ENCODE assay signal across 23 cellular contexts in genomic region chr1:26578167-26578566, GRCh38. TPM values are rescaled to one million over a fixed set of nuclear protein-coding genes. Genes with fewer than 3 reads are reported as not detected.
DNase-seq lines count a peak whose midpoint lies in the region; ATAC-seq lines count a peak whose summit lies in the region.
"Had no signal": no experiment of that assay in that cellular context is flagged by ENCODE, and none has a peak within 500 bp of the region (broad histone marks: within the 10 kb centered on the region; RNA-seq: fewer than 3 reads in every experiment).

No MANE protein-coding gene starts in this region.

- no peaks in the 10 kb centered on the region for H3K9me3 ChIP-seq in T-helper 17 cell (ENCODE audit: control insufficient read depth, low read length, poor library complexity, severe bottlenecking)
- H3K9me3 ChIP-seq: BE2C, tibial nerve had no signal

- intact Hi-C loops in activated naive CD4-positive, alpha-beta T cell treated with anti-CD3 and anti-CD28 coated beads for 36 hours (cut with micrococcal nuclease): no loop called here

- no peak overlapping the region for H3K4me3 Mint-ChIP-seq in activated naive CD4-positive, alpha-beta T cell treated with anti-CD3 and anti-CD28 coated beads for 36 hours
- H3K4me3 Mint-ChIP-seq in T-helper 17 cell: no peak overlapping the region
- no peak overlapping the region for H3K4me3 Mint-ChIP-seq in effector memory CD8-positive, alpha-beta T cell
- H3K4me3 Mint-ChIP-seq in stimulated activated memory B cell treated with anti-CD40 and anti-IgM and Interleukin-4, amounts not matched to agents 10 μg/mL and 1 μg/mL and 100 μg/mL, for 72 hours: no peak overlapping the region
- H3K4me3 Mint-ChIP-seq: activated CD8-positive, alpha-beta memory T cell treated with anti-CD3 and anti-CD28 coated beads, Interleukin-2, amount 10 ng/mL, durations not matched to agents 7 days and 5 days; IgD-negative memory B cell; mesothelial cell of epicardium; naive thymus-derived CD4-positive, alpha-beta T cell had no signal

- in situ Hi-C loops in ACHN (cut with HindIII; ENCODE audit: low pct_ligation_motif_present, low pct_unique_long_range_greater_than_20kb, low sequenced_read_pairs): no loop called here

- CTCF ChIA-PET in activated naive CD4-positive, alpha-beta T cell treated with anti-CD3 and anti-CD28 coated beads for 36 hours (lab: Charles Lee): interaction anchor here (1.1 to 1.3 kb wide), 2 partner anchors 40 to 213 kb away, joined by 3 to 4 read pairs; no protein-coding TSS in a partner anchor

- H3K36me3 Mint-ChIP-seq in activated naive CD4-positive, alpha-beta T cell treated with anti-CD3 and anti-CD28 coated beads for 36 hours (ENCODE audit: low read depth): peaks cover 8% of the 10 kb centered on the region
- H3K36me3 Mint-ChIP-seq in T-helper 17 cell (ENCODE audit: low read depth): peaks cover 4% of the 10 kb centered on the region
- peaks cover 25% of the 10 kb centered on the region for H3K36me3 Mint-ChIP-seq in effector memory CD8-positive, alpha-beta T cell (ENCODE audit: insufficient read depth)
- H3K36me3 Mint-ChIP-seq in stimulated activated memory B cell treated with anti-CD40 and anti-IgM and Interleukin-4, amounts not matched to agents 10 μg/mL and 1 μg/mL and 100 μg/mL, for 72 hours: peaks cover 22% of the 10 kb centered on the region
- H3K36me3 Mint-ChIP-seq: IgD-negative memory B cell had no signal

- DNase-seq in activated naive CD4-positive, alpha-beta T cell treated with anti-CD3 and anti-CD28 coated beads for 36 hours: peak; percentile 18
- no peak for DNase-seq in activated naive CD4-positive, alpha-beta T cell treated with Interleukin-2 at 50 U/mL for 16 hours
- DNase-seq in T-helper 17 cell (no peak), ACHN (no peak), NCI-H1105 treated with DMSO at 0.1 percent for 48 hours (lab: John Stamatoyannopoulos, UW) (no peak)
- DNase-seq in effector memory CD8-positive, alpha-beta T cell: no peak
- DNase-seq in activated CD4-positive, alpha-beta T cell treated with anti-CD3 and anti-CD28 coated beads, Interleukin-2, amount 50 U/mL, for 4 hours: no peak
- DNase-seq: activated CD4-positive, CD25-positive, alpha-beta regulatory T cell treated with anti-CD3 and anti-CD28 coated beads, Interleukin-2, amount 50 U/mL, for 72 hours; activated CD8-positive, alpha-beta memory T cell treated with anti-CD3 and anti-CD28 coated beads, Interleukin-2, amount 10 ng/mL, durations not matched to agents 7 days and 5 days; BE2C; COR-L47; DMS79 treated with DMSO at 0.1 percent for 48 hours; HCEC 1CT; left ventricle myocardium superior; MM.1S; NCI-H1417; NCI-H2081; NCI-H345 had no signal

- H3K27ac Mint-ChIP-seq in activated naive CD4-positive, alpha-beta T cell treated with anti-CD3 and anti-CD28 coated beads for 36 hours: no peak overlapping the region
- H3K27ac Mint-ChIP-seq in T-helper 17 cell: peak overlapping the region; percentile 89
- peak overlapping the region; percentile 5 to 44 for H3K27ac Mint-ChIP-seq in effector memory CD8-positive, alpha-beta T cell
- H3K27ac Mint-ChIP-seq in stimulated activated memory B cell treated with anti-CD40 and anti-IgM and Interleukin-4, amounts not matched to agents 10 μg/mL and 1 μg/mL and 100 μg/mL, for 72 hours: peak overlapping the region; percentile 7
- H3K27ac Mint-ChIP-seq: activated CD8-positive, alpha-beta memory T cell treated with anti-CD3 and anti-CD28 coated beads, Interleukin-2, amount 10 ng/mL, durations not matched to agents 7 days and 5 days; IgD-negative memory B cell; mesothelial cell of epicardium had no signal

- no peaks in the 10 kb centered on the region for H3K9me3 Mint-ChIP-seq in activated naive CD4-positive, alpha-beta T cell treated with anti-CD3 and anti-CD28 coated beads for 36 hours
- no peaks in the 10 kb centered on the region for H3K9me3 Mint-ChIP-seq in effector memory CD8-positive, alpha-beta T cell
- no peaks in the 10 kb centered on the region for H3K9me3 Mint-ChIP-seq in stimulated activated memory B cell treated with anti-CD40 and anti-IgM and Interleukin-4, amounts not matched to agents 10 μg/mL and 1 μg/mL and 100 μg/mL, for 72 hours
- H3K9me3 Mint-ChIP-seq: IgD-negative memory B cell; mesothelial cell of epicardium; naive thymus-derived CD4-positive, alpha-beta T cell had no signal

- peaks cover 48% of the 10 kb centered on the region for H3K4me1 Mint-ChIP-seq in activated naive CD4-positive, alpha-beta T cell treated with anti-CD3 and anti-CD28 coated beads for 36 hours (ENCODE audit: low read depth)
- peaks cover 31% of the 10 kb centered on the region for H3K4me1 Mint-ChIP-seq in T-helper 17 cell
- peaks cover 17 to 19% of the 10 kb centered on the region in 2 donors for H3K4me1 Mint-ChIP-seq in effector memory CD8-positive, alpha-beta T cell (ENCODE audit: low read depth in 2 of 2)
- H3K4me1 Mint-ChIP-seq in stimulated activated memory B cell treated with anti-CD40 and anti-IgM and Interleukin-4, amounts not matched to agents 10 μg/mL and 1 μg/mL and 100 μg/mL, for 72 hours: peaks cover 50% of the 10 kb centered on the region
- H3K4me1 Mint-ChIP-seq: mesothelial cell of epicardium had no signal

- no peaks in the 10 kb centered on the region for H3K27me3 Mint-ChIP-seq in activated naive CD4-positive, alpha-beta T cell treated with anti-CD3 and anti-CD28 coated beads for 36 hours (ENCODE audit: low read depth)
- H3K27me3 Mint-ChIP-seq in T-helper 17 cell: no peaks in the 10 kb centered on the region
- H3K27me3 Mint-ChIP-seq in effector memory CD8-positive, alpha-beta T cell: no peaks in the 10 kb centered on the region
- H3K27me3 Mint-ChIP-seq in stimulated activated memory B cell treated with anti-CD40 and anti-IgM and Interleukin-4, amounts not matched to agents 10 μg/mL and 1 μg/mL and 100 μg/mL, for 72 hours: no peaks in the 10 kb centered on the region
- H3K27me3 Mint-ChIP-seq: activated CD8-positive, alpha-beta memory T cell treated with anti-CD3 and anti-CD28 coated beads, Interleukin-2, amount 10 ng/mL, durations not matched to agents 7 days and 5 days; IgD-negative memory B cell; naive thymus-derived CD4-positive, alpha-beta T cell had no signal

- ATAC-seq in T-helper 17 cell: no peak
- ATAC-seq in effector memory CD8-positive, alpha-beta T cell (replicated peaks): no peak
- no peak for ATAC-seq in stimulated activated memory B cell treated with anti-CD40 and anti-IgM and Interleukin-4, amounts not matched to agents 10 μg/mL and 1 μg/mL and 100 μg/mL, for 72 hours
- ATAC-seq: activated CD8-positive, alpha-beta memory T cell treated with anti-CD3 and anti-CD28 coated beads, Interleukin-2, amount 10 ng/mL, durations not matched to agents 7 days and 5 days; left ventricle myocardium superior; naive thymus-derived CD4-positive, alpha-beta T cell had no signal

RNA-seq across cellular contexts. Expression of gene RPS6KA1, which starts 48.6 kb away (rescaled TPM):
- total RNA-seq in activated naive CD4-positive, alpha-beta T cell treated with anti-CD3 and anti-CD28 coated beads for 36 hours: 10 to 100 TPM; 83.5 to 86.4 TPM
- total RNA-seq in T-helper 17 cell: 10 to 100 TPM; 76.3 to 98.0 TPM
